Comparison of ENCODE assay signal across 26 cellular contexts in genomic region chr9:86994231-86994630, GRCh38.
"Had no signal": no experiment of that assay in that cellular context is flagged by ENCODE, and none has a peak within 500 bp of the region (broad histone marks: within the 10 kb centered on the region; RNA-seq: fewer than 3 reads in every experiment).

No MANE protein-coding gene starts in this region.

- DNase-seq: activated CD4-positive, alpha-beta T cell treated with anti-CD3 and anti-CD28 coated beads for 48 hours; activated CD4-positive, alpha-beta T cell treated with anti-CD3 and anti-CD28 coated beads, Interleukin-2, amount 50 U/mL, for 48 hours; activated CD8-positive, alpha-beta memory T cell treated with anti-CD3 and anti-CD28 coated beads for 24 hours; activated effector memory CD4-positive, alpha-beta T cell treated with Interleukin-2 at 50 U/mL for 16 hours; activated naive CD4-positive, alpha-beta T cell treated with Interleukin-2 at 50 U/mL for 16 hours; adrenal gland; aorta; body of pancreas; colonic mucosa; effector CD8-positive, alpha-beta T cell; left cardiac atrium; mammary epithelial cell; naive B cell; nucleus accumbens; pancreas; retina; sigmoid colon; stimulated activated CD4-positive, alpha-beta T cell treated with anti-CD3 and anti-CD28 coated beads, Interleukin-1b, Interleukin-23, amount 100 ng/mL, for 48 hours; stimulated activated CD4-positive, alpha-beta T cell treated with anti-CD3 and anti-CD28 coated beads, Interleukin-4, amount 100 ng/mL, for 4 hours; stimulated activated CD8-positive, alpha-beta memory T cell treated with anti-CD3 and anti-CD28 coated beads, Interleukin-4, amount 100 ng/mL, for 48 hours; stimulated activated naive B cell treated with anti-CD40 and anti-IgM and Interleukin-4, amounts not matched to agents 10 μg/mL and 1 μg/mL and 100 μg/mL, for 72 hours; stomach; thyroid gland; upper lobe of left lung had no signal

- FAIRE-seq: endometrium, keratinocyte, pancreas had no signal
